In the genomic region with DNA sequence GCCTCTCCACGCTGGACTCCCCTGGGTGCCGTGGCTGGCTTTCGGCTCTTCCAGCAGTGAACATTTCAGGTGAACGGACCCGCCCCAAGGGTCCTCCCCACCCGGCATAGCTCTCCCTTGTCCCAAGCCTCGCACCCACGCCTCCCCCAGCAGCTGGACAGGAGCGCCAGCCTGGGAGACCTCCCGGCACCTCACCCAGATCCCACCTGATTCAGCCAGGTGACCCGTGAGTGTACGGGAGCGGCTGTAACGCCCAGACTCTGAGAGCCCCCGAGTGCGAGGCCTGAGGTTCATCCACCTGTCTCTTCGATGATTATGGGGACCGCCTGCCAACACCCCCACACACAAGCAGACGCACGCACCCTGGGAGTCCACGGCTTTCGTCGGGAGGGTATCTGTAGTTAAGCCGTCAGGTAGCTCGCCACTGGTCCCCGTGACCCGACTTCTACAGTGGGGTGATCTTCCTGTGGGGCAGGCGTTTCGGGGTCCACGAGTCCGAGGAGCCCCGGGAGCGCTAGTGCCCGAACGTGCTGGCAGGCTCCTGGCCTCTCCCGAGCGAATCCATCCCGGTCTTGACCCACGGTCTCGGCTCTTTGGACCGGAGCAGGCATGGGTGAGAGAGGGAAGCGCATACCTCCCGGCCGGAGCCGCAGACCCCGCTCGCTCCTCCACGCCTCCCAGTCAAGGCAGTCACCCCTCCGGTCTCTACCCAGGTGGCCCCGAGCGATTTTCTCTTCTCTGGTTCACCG, we compare ENCODE assay signal across 1 cellular context.
TF ChIP-seq lines count a peak whose summit lies in the region.

No MANE protein-coding gene starts in this region.

TF ChIP-seq in K562, 482 proteins besides CTCF, POLR2A, EP300 and RAD21 (continued from another document):
- TF ChIP-seq C11orf30 (IDR thresholded peaks at IDR 0.05; ENCODE audit: low read depth), result no peak
- no peak for TF ChIP-seq ZBTB8A (IDR thresholded peaks at IDR 0.05; ENCODE audit: partially characterized antibody)
- TF ChIP-seq KLF6 (CRISPR knock-in tag; IDR thresholded peaks at IDR 0.05; ENCODE audit: borderline replicate concordance), result no peak
- no peak for TF ChIP-seq BCLAF1 (IDR thresholded peaks at IDR 0.05; ENCODE audit: borderline replicate concordance in 1 of 2, control insufficient read depth in 1 of 2, low read depth in 2 of 2, low read length in 1 of 2)
- no peak for TF ChIP-seq ZBTB33 (CRISPR knock-in tag; IDR thresholded peaks at IDR 0.05)
- TF ChIP-seq, protein P1, sequence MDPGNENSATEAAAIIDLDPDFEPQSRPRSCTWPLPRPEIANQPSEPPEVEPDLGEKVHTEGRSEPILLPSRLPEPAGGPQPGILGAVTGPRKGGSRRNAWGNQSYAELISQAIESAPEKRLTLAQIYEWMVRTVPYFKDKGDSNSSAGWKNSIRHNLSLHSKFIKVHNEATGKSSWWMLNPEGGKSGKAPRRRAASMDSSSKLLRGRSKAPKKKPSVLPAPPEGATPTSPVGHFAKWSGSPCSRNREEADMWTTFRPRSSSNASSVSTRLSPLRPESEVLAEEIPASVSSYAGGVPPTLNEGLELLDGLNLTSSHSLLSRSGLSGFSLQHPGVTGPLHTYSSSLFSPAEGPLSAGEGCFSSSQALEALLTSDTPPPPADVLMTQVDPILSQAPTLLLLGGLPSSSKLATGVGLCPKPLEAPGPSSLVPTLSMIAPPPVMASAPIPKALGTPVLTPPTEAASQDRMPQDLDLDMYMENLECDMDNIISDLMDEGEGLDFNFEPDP (CRISPR knock-in tag; IDR thresholded peaks at IDR 0.05), result no peak
- TF ChIP-seq RUNX1 (IDR thresholded peaks at IDR 0.05; ENCODE audit: low read depth), result no peak
- no peak for TF ChIP-seq SREBF2 (CRISPR knock-in tag; IDR thresholded peaks at IDR 0.05)
- TF ChIP-seq ASH1L (IDR thresholded peaks at IDR 0.05; ENCODE audit: borderline replicate concordance, low read depth, partially characterized antibody), result no peak
- peak in 1 of 2 experiments; percentile 16; a peak in 1 of 4 replicates for TF ChIP-seq HDAC1 (IDR thresholded peaks at IDR 0.05)
- TF ChIP-seq, protein P2, sequence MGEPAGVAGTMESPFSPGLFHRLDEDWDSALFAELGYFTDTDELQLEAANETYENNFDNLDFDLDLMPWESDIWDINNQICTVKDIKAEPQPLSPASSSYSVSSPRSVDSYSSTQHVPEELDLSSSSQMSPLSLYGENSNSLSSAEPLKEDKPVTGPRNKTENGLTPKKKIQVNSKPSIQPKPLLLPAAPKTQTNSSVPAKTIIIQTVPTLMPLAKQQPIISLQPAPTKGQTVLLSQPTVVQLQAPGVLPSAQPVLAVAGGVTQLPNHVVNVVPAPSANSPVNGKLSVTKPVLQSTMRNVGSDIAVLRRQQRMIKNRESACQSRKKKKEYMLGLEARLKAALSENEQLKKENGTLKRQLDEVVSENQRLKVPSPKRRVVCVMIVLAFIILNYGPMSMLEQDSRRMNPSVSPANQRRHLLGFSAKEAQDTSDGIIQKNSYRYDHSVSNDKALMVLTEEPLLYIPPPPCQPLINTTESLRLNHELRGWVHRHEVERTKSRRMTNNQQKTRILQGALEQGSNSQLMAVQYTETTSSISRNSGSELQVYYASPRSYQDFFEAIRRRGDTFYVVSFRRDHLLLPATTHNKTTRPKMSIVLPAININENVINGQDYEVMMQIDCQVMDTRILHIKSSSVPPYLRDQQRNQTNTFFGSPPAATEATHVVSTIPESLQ (CRISPR knock-in tag; IDR thresholded peaks at IDR 0.05), result no peak
- no peak for TF ChIP-seq TAF1 (IDR thresholded peaks at IDR 0.05; ENCODE audit: control insufficient read depth, extremely low read depth, insufficient read depth, low read length, severe bottlenecking)
- TF ChIP-seq, protein P3, sequence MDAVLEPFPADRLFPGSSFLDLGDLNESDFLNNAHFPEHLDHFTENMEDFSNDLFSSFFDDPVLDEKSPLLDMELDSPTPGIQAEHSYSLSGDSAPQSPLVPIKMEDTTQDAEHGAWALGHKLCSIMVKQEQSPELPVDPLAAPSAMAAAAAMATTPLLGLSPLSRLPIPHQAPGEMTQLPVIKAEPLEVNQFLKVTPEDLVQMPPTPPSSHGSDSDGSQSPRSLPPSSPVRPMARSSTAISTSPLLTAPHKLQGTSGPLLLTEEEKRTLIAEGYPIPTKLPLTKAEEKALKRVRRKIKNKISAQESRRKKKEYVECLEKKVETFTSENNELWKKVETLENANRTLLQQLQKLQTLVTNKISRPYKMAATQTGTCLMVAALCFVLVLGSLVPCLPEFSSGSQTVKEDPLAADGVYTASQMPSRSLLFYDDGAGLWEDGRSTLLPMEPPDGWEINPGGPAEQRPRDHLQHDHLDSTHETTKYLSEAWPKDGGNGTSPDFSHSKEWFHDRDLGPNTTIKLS (IDR thresholded peaks at IDR 0.05; ENCODE audit: borderline replicate concordance, low read depth), result no peak
- TF ChIP-seq ZNF175 (CRISPR knock-in tag; IDR thresholded peaks at IDR 0.05; ENCODE audit: low read depth), result no peak
- no peak for TF ChIP-seq TARDBP (IDR thresholded peaks at IDR 0.05)
- TF ChIP-seq CCAR2 (IDR thresholded peaks at IDR 0.05; ENCODE audit: low read depth, low read length), result no peak
- TF ChIP-seq ETS2 (tag; IDR thresholded peaks at IDR 0.05; ENCODE audit: borderline replicate concordance, poor library complexity, severe bottlenecking), result no peak
- TF ChIP-seq, protein P4, sequence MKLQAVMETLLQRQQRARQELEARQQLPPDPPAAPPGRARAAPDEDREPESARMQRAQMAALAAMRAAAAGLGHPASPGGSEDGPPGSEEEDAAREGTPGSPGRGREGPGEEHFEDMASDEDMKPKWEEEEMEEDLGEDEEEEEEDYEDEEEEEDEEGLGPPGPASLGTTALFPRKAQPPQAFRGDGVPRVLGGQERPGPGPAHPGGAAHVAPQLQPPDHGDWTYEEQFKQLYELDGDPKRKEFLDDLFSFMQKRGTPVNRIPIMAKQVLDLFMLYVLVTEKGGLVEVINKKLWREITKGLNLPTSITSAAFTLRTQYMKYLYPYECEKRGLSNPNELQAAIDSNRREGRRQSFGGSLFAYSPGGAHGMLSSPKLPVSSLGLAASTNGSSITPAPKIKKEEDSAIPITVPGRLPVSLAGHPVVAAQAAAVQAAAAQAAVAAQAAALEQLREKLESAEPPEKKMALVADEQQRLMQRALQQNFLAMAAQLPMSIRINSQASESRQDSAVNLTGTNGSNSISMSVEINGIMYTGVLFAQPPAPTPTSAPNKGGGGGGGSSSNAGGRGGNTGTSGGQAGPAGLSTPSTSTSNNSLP (IDR thresholded peaks at IDR 0.05; ENCODE audit: borderline replicate concordance, low read depth, low read length), result no peak
- TF ChIP-seq ZNF511 (CRISPR knock-in tag; IDR thresholded peaks at IDR 0.05), result no peak; the same call in 1 of the 2 replicates
- TF ChIP-seq, protein P5, sequence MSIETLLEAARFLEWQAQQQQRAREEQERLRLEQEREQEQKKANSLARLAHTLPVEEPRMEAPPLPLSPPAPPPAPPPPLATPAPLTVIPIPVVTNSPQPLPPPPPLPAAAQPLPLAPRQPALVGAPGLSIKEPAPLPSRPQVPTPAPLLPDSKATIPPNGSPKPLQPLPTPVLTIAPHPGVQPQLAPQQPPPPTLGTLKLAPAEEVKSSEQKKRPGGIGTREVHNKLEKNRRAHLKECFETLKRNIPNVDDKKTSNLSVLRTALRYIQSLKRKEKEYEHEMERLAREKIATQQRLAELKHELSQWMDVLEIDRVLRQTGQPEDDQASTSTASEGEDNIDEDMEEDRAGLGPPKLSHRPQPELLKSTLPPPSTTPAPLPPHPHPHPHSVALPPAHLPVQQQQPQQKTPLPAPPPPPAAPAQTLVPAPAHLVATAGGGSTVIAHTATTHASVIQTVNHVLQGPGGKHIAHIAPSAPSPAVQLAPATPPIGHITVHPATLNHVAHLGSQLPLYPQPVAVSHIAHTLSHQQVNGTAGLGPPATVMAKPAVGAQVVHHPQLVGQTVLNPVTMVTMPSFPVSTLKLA (conservative IDR thresholded peaks at IDR 0.05), result no peak
- TF ChIP-seq MBD2 (IDR thresholded peaks at IDR 0.05; ENCODE audit: borderline replicate concordance, low read depth), result no peak
- no peak for TF ChIP-seq ZNF512 (tag; IDR thresholded peaks at IDR 0.05)
- TF ChIP-seq ATF3 (IDR thresholded peaks at IDR 0.05), result no peak
- no peak for TF ChIP-seq ATF3 (CRISPR knock-in tag; conservative IDR thresholded peaks at IDR 0.05)
